Comparison of ENCODE assay signal across 12 cellular contexts in the genomic region with DNA sequence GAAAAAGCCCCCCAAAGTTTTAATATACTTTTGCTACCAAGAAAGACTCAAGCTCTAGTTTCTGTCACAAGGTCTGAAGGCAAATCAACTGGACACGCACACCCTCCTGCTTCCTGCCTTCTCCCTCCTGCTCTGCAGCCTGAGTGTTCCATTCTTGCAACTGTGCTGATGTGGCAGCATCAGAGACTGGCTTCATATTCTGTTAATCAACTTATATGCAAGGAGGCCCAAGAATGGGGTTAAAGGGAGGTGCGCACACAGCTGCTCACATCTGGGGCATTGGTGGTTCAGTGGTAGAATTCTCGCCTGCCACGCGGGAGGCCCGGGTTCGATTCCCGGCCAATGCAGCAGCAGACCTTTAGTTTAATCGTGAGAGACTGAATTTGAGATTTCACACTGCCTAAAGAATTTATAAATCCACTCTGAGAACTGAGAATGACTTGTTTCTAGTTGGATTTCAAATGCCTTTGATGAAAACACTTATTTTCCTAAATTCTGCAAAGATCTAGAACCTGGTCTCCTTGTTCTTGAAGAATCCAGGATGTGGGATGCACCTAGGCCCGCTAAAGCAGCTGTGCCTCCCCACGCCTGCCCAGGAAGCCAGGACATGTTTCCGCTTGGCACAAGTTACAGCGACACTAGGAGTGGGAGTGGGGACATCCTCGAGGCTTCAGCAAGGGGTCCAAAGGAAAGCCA. TPM values are rescaled to one million over a fixed set of nuclear protein-coding genes. Genes with fewer than 3 reads are reported as not detected.
DNase-seq lines count a peak whose midpoint lies in the region; ATAC-seq and TF ChIP-seq lines count a peak whose summit lies in the region.
"Had no signal": no experiment of that assay in that cellular context is flagged by ENCODE, and none has a peak within 500 bp of the region (broad histone marks: within the 10 kb centered on the region; RNA-seq: fewer than 3 reads in every experiment).

No MANE protein-coding gene starts in this region.

- H3K9me3 Mint-ChIP-seq in MCF 10A (ENCODE audit: unreplicated experiment) = no peaks in the 10 kb centered on the region
- H3K9me3 Mint-ChIP-seq in activated CD4-positive, alpha-beta memory T cell treated with anti-CD3 and anti-CD28 coated beads, Interleukin-2, amount 10 ng/mL, durations not matched to agents 7 days and 5 days = no peaks in the 10 kb centered on the region
- H3K9me3 Mint-ChIP-seq: activated T-cell treated with anti-CD3 and anti-CD28 coated beads, Interleukin-2, amount 50 U/mL, for 24 hours had no signal

- CTCF ChIA-PET in MCF 10A (lab: Yijun Ruan, JAX) = no interaction called here
- CTCF ChIA-PET in activated CD4-positive, alpha-beta memory T cell treated with anti-CD3 and anti-CD28 coated beads, Interleukin-2, amount 10 ng/mL, durations not matched to agents 7 days and 5 days (lab: Charles Lee) = no interaction called here

- H3K4me1 Mint-ChIP-seq in MCF 10A (ENCODE audit: insufficient read depth, unreplicated experiment) = no peaks in the 10 kb centered on the region
- H3K4me1 Mint-ChIP-seq in activated CD4-positive, alpha-beta memory T cell treated with anti-CD3 and anti-CD28 coated beads, Interleukin-2, amount 10 ng/mL, durations not matched to agents 7 days and 5 days = no peaks in the 10 kb centered on the region

- no peaks in the 10 kb centered on the region for H3K27me3 ChIP-seq in breast epithelium
- no peaks in the 10 kb centered on the region for H3K27me3 ChIP-seq in left lung
- no peaks in the 10 kb centered on the region for H3K27me3 ChIP-seq in aorta (ENCODE audit: control insufficient read depth in 1 of 2, insufficient read depth in 2 of 2, low read length in 1 of 2)
- H3K27me3 ChIP-seq: dorsolateral prefrontal cortex had no signal

- H3K36me3 ChIP-seq in breast epithelium (no peaks in the 10 kb centered on the region), left lung (peaks cover 0 to 48% of the 10 kb centered on the region in 2 donors), aorta (ENCODE audit: control insufficient read depth in 1 of 2, insufficient read depth in 2 of 2, low read length in 1 of 2) (no peaks in the 10 kb centered on the region)

- TF ChIP-seq POLR2A in breast epithelium (IDR thresholded peaks at IDR 0.05) = no peak

- H3K4me1 ChIP-seq in breast epithelium = no peaks in the 10 kb centered on the region
- H3K4me1 ChIP-seq in left lung = peaks cover 4 to 6% of the 10 kb centered on the region in 2 donors
- H3K4me1 ChIP-seq in aorta (ENCODE audit: control insufficient read depth in 1 of 2, insufficient read depth in 2 of 2, low read length in 2 of 2) = no peaks in the 10 kb centered on the region

- ATAC-seq in left lung (peak; percentile 13), aorta (ENCODE audit: low FRiP score) (peak; percentile 40)

- H3K36me3 Mint-ChIP-seq in MCF 10A (ENCODE audit: insufficient read depth, unreplicated experiment) = peaks cover 19% of the 10 kb centered on the region
- peaks cover 9% of the 10 kb centered on the region for H3K36me3 Mint-ChIP-seq in activated CD4-positive, alpha-beta memory T cell treated with anti-CD3 and anti-CD28 coated beads, Interleukin-2, amount 10 ng/mL, durations not matched to agents 7 days and 5 days (ENCODE audit: low read depth)

- H3K9me3 ChIP-seq in breast epithelium (no peaks in the 10 kb centered on the region), left lung (no peaks in the 10 kb centered on the region), aorta (ENCODE audit: control insufficient read depth, low read length) (no peaks in the 10 kb centered on the region)

- DNase-seq in breast epithelium (ENCODE audit: low spot score in 2 of 2) (peak; percentile 57 to 66), MCF 10A (ENCODE audit: unreplicated experiment) (no peak), choroid plexus epithelial cell (ENCODE audit: low read depth) (peak; percentile 82), left lung (no peak), aorta (no peak), GDM1 (lab: John Stamatoyannopoulos, UW) (no peak)
- DNase-seq in stimulated activated CD4-positive, alpha-beta T cell treated with anti-CD3 and anti-CD28 coated beads, Interleukin-1b, Interleukin-23, amount 100 ng/mL, for 48 hours = no peak
- DNase-seq in activated CD4-positive, alpha-beta memory T cell treated with anti-CD3 and anti-CD28 coated beads, Interleukin-2, amount 10 ng/mL, durations not matched to agents 7 days and 5 days = no peak
- DNase-seq: activated T-cell treated with anti-CD3 and anti-CD28 coated beads, Interleukin-2, amount 50 U/mL, for 24 hours; NCI-H524 treated with DMSO at 0.1 percent for 48 hours had no signal

- WGBS in aorta, 2 donors = 76 to 78% methylated on average over 14 of the region's 14 CpGs

- BruUV-seq in MCF 10A (replicated peaks; lab: Mats Ljungman, UMichigan) = no TSS peak

- H3K27ac ChIP-seq in breast epithelium = peak overlapping the region in 1 of 2 donors; percentile 43
- H3K27ac ChIP-seq in left lung = no peak overlapping the region
- no peak overlapping the region for H3K27ac ChIP-seq in aorta (ENCODE audit: low read depth in 1 of 2, low read length in 2 of 2)
- H3K27ac ChIP-seq: KMS-11 had no signal

- intact Hi-C loops in breast epithelium (cut with DNase I; ENCODE audit: low total_unique reads) (no loop called here), MCF 10A (cut with micrococcal nuclease) (no loop called here), left lung (cut with DNase I) (no loop called here), aorta (cut with DNase I) (no loop called here)

- H3K27me3 Mint-ChIP-seq in MCF 10A (ENCODE audit: insufficient read depth, unreplicated experiment) = no peaks in the 10 kb centered on the region
- no peaks in the 10 kb centered on the region for H3K27me3 Mint-ChIP-seq in activated CD4-positive, alpha-beta memory T cell treated with anti-CD3 and anti-CD28 coated beads, Interleukin-2, amount 10 ng/mL, durations not matched to agents 7 days and 5 days
- H3K27me3 Mint-ChIP-seq: activated T-cell treated with anti-CD3 and anti-CD28 coated beads, Interleukin-2, amount 50 U/mL, for 24 hours had no signal

- POLR2A ChIA-PET in MCF 10A (lab: Yijun Ruan, JAX) = interaction anchor here (0.5 kb wide), 1 partner anchor 408 kb away, joined by 3 read pairs; no protein-coding TSS in a partner anchor
- POLR2A ChIA-PET in activated CD4-positive, alpha-beta memory T cell treated with anti-CD3 and anti-CD28 coated beads, Interleukin-2, amount 10 ng/mL, durations not matched to agents 7 days and 5 days (lab: Charles Lee) = interaction anchor here (3.2 kb wide), 1 partner anchor 11 kb away, joined by 10 read pairs; the partner anchor contains the start of gene VAC14

- H3K4me3 ChIP-seq in breast epithelium = no peak overlapping the region
- H3K4me3 ChIP-seq in choroid plexus epithelial cell (ENCODE audit: low read depth, low read length) = no peak overlapping the region
- H3K4me3 ChIP-seq in left lung = no peak overlapping the region
- H3K4me3 ChIP-seq in aorta (ENCODE audit: low read length in 2 of 2) = no peak overlapping the region
- H3K4me3 ChIP-seq: dorsolateral prefrontal cortex had no signal

- H3K4me3 Mint-ChIP-seq in MCF 10A (ENCODE audit: unreplicated experiment) = no peak overlapping the region
- H3K4me3 Mint-ChIP-seq in activated CD4-positive, alpha-beta memory T cell treated with anti-CD3 and anti-CD28 coated beads, Interleukin-2, amount 10 ng/mL, durations not matched to agents 7 days and 5 days = no peak overlapping the region
- H3K4me3 Mint-ChIP-seq: activated T-cell treated with anti-CD3 and anti-CD28 coated beads, Interleukin-2, amount 50 U/mL, for 24 hours had no signal

- no peak overlapping the region for H3K27ac Mint-ChIP-seq in MCF 10A (ENCODE audit: low read depth, unreplicated experiment)
- H3K27ac Mint-ChIP-seq in activated CD4-positive, alpha-beta memory T cell treated with anti-CD3 and anti-CD28 coated beads, Interleukin-2, amount 10 ng/mL, durations not matched to agents 7 days and 5 days = no peak overlapping the region
- H3K27ac Mint-ChIP-seq: activated T-cell treated with anti-CD3 and anti-CD28 coated beads, Interleukin-2, amount 50 U/mL, for 24 hours had no signal

- TF ChIP-seq CTCF in breast epithelium (IDR thresholded peaks at IDR 0.05) (no peak), MCF 10A (IDR thresholded peaks at IDR 0.05; ENCODE audit: unreplicated experiment) (no peak), choroid plexus epithelial cell (conservative IDR thresholded peaks at IDR 0.05; ENCODE audit: low read depth, low read length) (no peak), left lung (IDR thresholded peaks at IDR 0.05) (no peak)

RNA-seq across cellular contexts. Expression of gene VAC14, which starts 11.6 kb away (rescaled TPM):
- 10 to 100 TPM; 26.7 to 29.4 (median 28.5) TPM for total RNA-seq in breast epithelium
- 25.5 and 47.9 TPM in 2 replicates for total RNA-seq in MCF 10A (2022)
- total RNA-seq in left lung = 10 to 100 TPM; 40.0 to 53.2 TPM
- total RNA-seq in aorta = 10 to 100 TPM; 24.6 to 25.0 TPM
- polyA plus RNA-seq in aorta = 10 to 100 TPM; 19.8 to 24.8 TPM
- 10 to 100 TPM; 26.7 to 28.0 TPM for total RNA-seq in activated CD4-positive, alpha-beta memory T cell treated with anti-CD3 and anti-CD28 coated beads, Interleukin-2, amount 10 ng/mL, durations not matched to agents 7 days and 5 days

Comparison
In these comparisons a context has a peak if more than half of its experiments do, and no peak if none do; other contexts are left out.
1. DNase-seq: peak in breast epithelium (2 of 2) and choroid plexus epithelial cell (single experiment); none in MCF 10A (single experiment), left lung (0 of 2), aorta (0 of 2), GDM1 (single experiment), stimulated activated CD4-positive, alpha-beta T cell treated with anti-CD3 and anti-CD28 coated beads, Interleukin-1b, Interleukin-23, amount 100 ng/mL, for 48 hours (single experiment) and activated CD4-positive, alpha-beta memory T cell treated with anti-CD3 and anti-CD28 coated beads, Interleukin-2, amount 10 ng/mL, durations not matched to agents 7 days and 5 days (single experiment).